Comparison of ENCODE assay signal across 8 cellular contexts in genomic region chr7:50450691-50451051, GRCh38. TPM values are rescaled to one million over a fixed set of nuclear protein-coding genes. Genes with fewer than 3 reads are reported as not detected.
DNase-seq lines count a peak whose midpoint lies in the region; ATAC-seq and TF ChIP-seq lines count a peak whose summit lies in the region.

No MANE protein-coding gene starts in this region.

- BruUV-seq in Panc1 (replicated peaks; lab: Mats Ljungman, UMichigan): TSS peak; percentile 76
- BruUV-seq in mammary epithelial cell (replicated peaks; lab: Mats Ljungman, UMichigan): no TSS peak

- H3K27me3 ChIP-seq in BLaER1: no peaks in the 10 kb centered on the region
- H3K27me3 ChIP-seq in GM23248 (replicated peaks; ENCODE audit: insufficient read depth): peaks cover 6% of the 10 kb centered on the region; the same call in 1 of the 2 replicates
- peaks cover 4% of the 10 kb centered on the region for H3K27me3 ChIP-seq in Panc1 (ENCODE audit: control insufficient read depth, insufficient read depth, low read length)
- no peaks in the 10 kb centered on the region for H3K27me3 ChIP-seq in mammary epithelial cell (ENCODE audit: insufficient read depth, low read length)
- no peaks in the 10 kb centered on the region for H3K27me3 ChIP-seq in lung (ENCODE audit: control insufficient read depth, insufficient read depth)
- H3K27me3 ChIP-seq in testis: no peaks in the 10 kb centered on the region

- H3K27ac ChIP-seq in BLaER1 (peak overlapping the region; percentile 68), GM23248 (no peak overlapping the region), Panc1 (ENCODE audit: low read length) (peak overlapping the region; percentile 93), mammary epithelial cell (ENCODE audit: insufficient read depth, low read depth, low read length) (peak overlapping the region; percentile 55), lung (ENCODE audit: low read depth in 1 of 2, low read length in 1 of 2) (peak overlapping the region; percentile 38 to 77), testis (peak overlapping the region; percentile 78)

- intact Hi-C loops in Panc1 (cut with micrococcal nuclease; ENCODE audit: unreplicated experiment) (no loop called here), mammary epithelial cell (cut with micrococcal nuclease) (no loop called here), testis (cut with DNase I; ENCODE audit: low total_unique reads) (no loop called here)

- DNase-seq in GM23248 (peak; percentile 17), Panc1 (ENCODE audit: low read depth, low spot score) (no peak), mammary epithelial cell (no peak), lung (ENCODE audit: low spot score) (no peak), testis (peak; percentile 39), AG08396 (ENCODE audit: low spot score) (no peak), SKM-1 treated with dmso at 0.1 percent for 144 hours (lab: John Stamatoyannopoulos, UW; ENCODE audit: unreplicated experiment) (no peak)

- TF ChIP-seq POLR2A in testis (IDR thresholded peaks at IDR 0.05): no peak

- H3K79me2 ChIP-seq in GM23248 (ENCODE audit: insufficient read depth) (no peaks in the 10 kb centered on the region), mammary epithelial cell (ENCODE audit: insufficient read depth, low read length) (peaks cover 7% of the 10 kb centered on the region)

- 25 to 35% methylated on average over 12 to 18 of the region's 24 CpGs for WGBS in GM23248 (ENCODE audit: low coverage in 1 of 2, low lambda C conversion rate in 2 of 2, missing lambda C conversion rate in 2 of 2), 2 experiments
- 65% methylated on average over 15 of the region's 24 CpGs for WGBS in mammary epithelial cell (ENCODE audit: low coverage, missing lambda C conversion rate)
- 15 to 27% methylated on average over 24 of the region's 24 CpGs for WGBS in lung, 2 donors
- 23 to 33% methylated on average over 13 to 21 of the region's 24 CpGs for WGBS in testis, 2 donors

- TF ChIP-seq CTCF in Panc1 (IDR thresholded peaks at IDR 0.05) (no peak), mammary epithelial cell (conservative IDR thresholded peaks at IDR 0.05 in 1 of 2, IDR thresholded peaks at IDR 0.05 in 1 of 2; ENCODE audit: extremely low read depth in 1 of 2, insufficient read depth in 1 of 2, low read depth in 1 of 2, low read length in 2 of 2) (no peak), lung (IDR thresholded peaks at IDR 0.05; ENCODE audit: control extremely low read depth, extremely low read depth) (no peak), testis (IDR thresholded peaks at IDR 0.05) (no peak)

- H3K36me3 ChIP-seq in BLaER1: peaks cover 22% of the 10 kb centered on the region
- H3K36me3 ChIP-seq in GM23248 (ENCODE audit: low read depth): no peaks in the 10 kb centered on the region
- H3K36me3 ChIP-seq in Panc1 (ENCODE audit: control insufficient read depth, insufficient read depth, low read length): peaks cover 7% of the 10 kb centered on the region; the same call in 1 of the 2 replicates
- no peaks in the 10 kb centered on the region for H3K36me3 ChIP-seq in mammary epithelial cell (ENCODE audit: insufficient read depth, low read length)
- H3K36me3 ChIP-seq in lung (ENCODE audit: control insufficient read depth in 2 of 2, insufficient read depth in 2 of 2, low read length in 2 of 2): peaks cover 6 to 12% of the 10 kb centered on the region in 2 donors
- no peaks in the 10 kb centered on the region for H3K36me3 ChIP-seq in testis (ENCODE audit: low read depth, missing control alignments)

- H3K4me3 ChIP-seq in BLaER1: peak overlapping the region; percentile 75
- peak overlapping the region; percentile 86 for H3K4me3 ChIP-seq in GM23248
- H3K4me3 ChIP-seq in Panc1 (ENCODE audit: low read depth in 2 of 2, low read length in 2 of 2): peak overlapping the region; percentile 75 to 88
- H3K4me3 ChIP-seq in mammary epithelial cell (replicated peaks in 1 of 3; ENCODE audit: insufficient read depth in 1 of 3, low read depth in 2 of 3, low read length in 3 of 3): peak overlapping the region; percentile 86 to 92 (median 91)
- peak overlapping the region; percentile 81 for H3K4me3 ChIP-seq in lung
- peak overlapping the region; percentile 70 to 74 for H3K4me3 ChIP-seq in testis

- H3K9me3 ChIP-seq in BLaER1 (no peaks in the 10 kb centered on the region), GM23248 (ENCODE audit: low read depth) (no peaks in the 10 kb centered on the region), Panc1 (ENCODE audit: control insufficient read depth, insufficient read depth, low read depth, low read length) (no peaks in the 10 kb centered on the region), mammary epithelial cell (replicated peaks; ENCODE audit: insufficient read depth, low read length) (no peaks in the 10 kb centered on the region), lung (ENCODE audit: control insufficient read depth in 2 of 2, insufficient read depth in 1 of 2, low read length in 1 of 2) (no peaks in the 10 kb centered on the region), testis (no peaks in the 10 kb centered on the region)

- CTCF ChIA-PET in Panc1 (lab: Charles Lee): no interaction called here
- CTCF ChIA-PET in mammary epithelial cell (lab: Charles Lee; ENCODE audit: low non-redundant PET): no interaction called here

- peak overlapping the region; percentile 92 for H3K4me2 ChIP-seq in BLaER1
- H3K4me2 ChIP-seq in GM23248 (ENCODE audit: unreplicated experiment): peak overlapping the region; percentile 93
- H3K4me2 ChIP-seq in mammary epithelial cell (ENCODE audit: insufficient read depth, low read depth, low read length): peak overlapping the region; percentile 99

- H2AFZ ChIP-seq in GM23248 (peak overlapping the region; percentile 99), mammary epithelial cell (ENCODE audit: low read depth, low read length) (peak overlapping the region; percentile 96)

- POLR2A ChIA-PET in Panc1 (lab: Charles Lee): no interaction called here

- in situ Hi-C loops in GM23248 (cut with MboI) (loop anchor here (25.0 kb wide), 1 partner anchor 912 kb away; no protein-coding TSS in a partner anchor), Panc1 (cut with HindIII; ENCODE audit: low pct_unique_long_range_greater_than_20kb, low sequenced_read_pairs) (no loop called here), mammary epithelial cell (cut with MboI; ENCODE audit: low sequenced_read_pairs in 2 of 2) (loop anchor here in 1 of 2 donors (25.0 kb wide), 1 partner anchor 687 kb away; no protein-coding TSS in a partner anchor)

- dilution Hi-C loops in mammary epithelial cell (cut with HindIII; ENCODE audit: low sequenced_read_pairs): no loop called here

- 0 out of 2 replicates have a peak, but pooled peaks cover 5% of the 10 kb centered on the region for H4K20me1 ChIP-seq in BLaER1
- no peaks in the 10 kb centered on the region for H4K20me1 ChIP-seq in GM23248 (ENCODE audit: insufficient read depth)
- no peaks in the 10 kb centered on the region for H4K20me1 ChIP-seq in mammary epithelial cell (ENCODE audit: insufficient read depth, low read length)

- H3K9me2 ChIP-seq in GM23248 (ENCODE audit: insufficient read depth): no peaks in the 10 kb centered on the region

- ATAC-seq in Panc1 (peak; percentile 49), lung (ENCODE audit: insufficient read depth, low FRiP score) (peak; percentile 27)

- H3K4me1 ChIP-seq in BLaER1 (peaks cover 26% of the 10 kb centered on the region), GM23248 (ENCODE audit: insufficient read depth) (peaks cover 14% of the 10 kb centered on the region), Panc1 (ENCODE audit: control insufficient read depth, insufficient read depth, low read length) (peaks cover 15% of the 10 kb centered on the region; the same call in 1 of the 2 replicates), mammary epithelial cell (ENCODE audit: insufficient read depth, low read length) (peaks cover 31% of the 10 kb centered on the region), lung (ENCODE audit: control insufficient read depth in 2 of 2, insufficient read depth in 2 of 2, low read length in 2 of 2) (peaks cover 0 to 3% of the 10 kb centered on the region in 2 donors), testis (peaks cover 4% of the 10 kb centered on the region)

- H3K9ac ChIP-seq in BLaER1 (peak overlapping the region; percentile 82), GM23248 (peak overlapping the region; percentile 83), mammary epithelial cell (ENCODE audit: insufficient read depth, low read length) (no peak overlapping the region)

- H3F3A ChIP-seq in GM23248 (ENCODE audit: insufficient read depth): peaks cover 19% of the 10 kb centered on the region

RNA-seq across cellular contexts. Expression of gene FIGNL1, which starts 0.5 kb away (rescaled TPM):
- total RNA-seq in GM23248 (2014; rRNA removed; shearing (Covaris generic)): 20.2 and 27.8 TPM in 2 replicates
- polyA plus RNA-seq in GM23248 (2016; fragmentation: Nextera tagmentation; extraction: Ambion mirVana): 8.4 and 9.2 TPM in 2 replicates
- total RNA-seq in Panc1 (2021; ENCODE audit: unreplicated experiment): 28.0 TPM
- polyA plus RNA-seq in Panc1 (2012; ENCODE audit: insufficient read length): 5.9 TPM
- total RNA-seq in mammary epithelial cell: 10 to 100 TPM in 1 of 2 donors, 1 to 10 TPM in 1; 9.0 to 18.3 TPM
- 10.4 TPM for polyA plus RNA-seq in mammary epithelial cell
- 6.3 TPM for polyA minus RNA-seq in mammary epithelial cell
- total RNA-seq in lung: 10 to 100 TPM in 1 of 2 donors, 1 to 10 TPM in 1; 7.6 to 17.0 TPM
- 1 to 10 TPM; 3.0 to 4.8 TPM for polyA plus RNA-seq in lung
- 10 to 100 TPM; 19.1 to 20.9 TPM for total RNA-seq in testis
- 10.4 TPM for polyA plus RNA-seq in testis (ENCODE audit: insufficient read depth, low read depth, low replicate concordance)

Comparison
In these comparisons a context has a peak if more than half of its experiments do, and no peak if none do; other contexts are left out.
1. DNase-seq: peak in GM23248 (single experiment) and testis (single experiment); none in Panc1 (single experiment), mammary epithelial cell (single experiment), lung (single experiment), AG08396 (single experiment) and SKM-1 treated with dmso at 0.1 percent for 144 hours (single experiment).
2. Peak in every context shown above with its lines, with median percentiles within 50 percentile points of each other: H3K4me2 ChIP-seq and H3K4me3 ChIP-seq.